In genomic region chr2:213187833-213188532, GRCh38 we compare ENCODE assay signal across 1 cellular context.
A peak's percentile ranks its signal among the peaks of the same experiment; 100 is the strongest.
TF ChIP-seq lines count a peak whose summit lies in the region.

No MANE protein-coding gene starts in this region.

TF ChIP-seq in H1, 55 proteins besides CTCF, POLR2A, EP300 and RAD21 (continued from another document):
- no peak for TF ChIP-seq CBX5 (IDR thresholded peaks at IDR 0.05; ENCODE audit: low read depth, low read length)
- TF ChIP-seq CHD2 (IDR thresholded peaks at IDR 0.05; ENCODE audit: low read length), result peak; percentile 26; the same call in 1 of the 2 replicates
- no peak for TF ChIP-seq SUZ12 (IDR thresholded peaks at IDR 0.05; ENCODE audit: low read length)
- no peak for TF ChIP-seq SP4 (IDR thresholded peaks at IDR 0.05; ENCODE audit: low read length)
- peak; percentile 61; the same call in 1 of the 2 replicates for TF ChIP-seq MAX (IDR thresholded peaks at IDR 0.05)
- TF ChIP-seq GTF2F1 (IDR thresholded peaks at IDR 0.05; ENCODE audit: borderline replicate concordance, low read depth, low read length), result no peak
- no peak for TF ChIP-seq POU5F1 (IDR thresholded peaks at IDR 0.05; ENCODE audit: low read depth, low read length)
- TF ChIP-seq JUND (IDR thresholded peaks at IDR 0.05; ENCODE audit: low read length), result peak; percentile 27
- peak in 1 of 2 experiments; percentile 65; a peak in 1 of 4 replicates for TF ChIP-seq SIN3A (conservative IDR thresholded peaks at IDR 0.05 in 1 of 2, IDR thresholded peaks at IDR 0.05 in 1 of 2; ENCODE audit: low read depth in 1 of 2, low read length in 2 of 2)
- 0 out of 2 replicates have a peak, but pooled peaks have one; percentile 9 for TF ChIP-seq CREB1 (IDR thresholded peaks at IDR 0.05)
- TF ChIP-seq HDAC2 (IDR thresholded peaks at IDR 0.05; ENCODE audit: borderline replicate concordance in 1 of 2, low read depth in 2 of 2, low read length in 2 of 2), result 0 out of 4 replicates have a peak, but pooled peaks of 1 of the 2 experiments have one; percentile 13
- TF ChIP-seq TCF12 (IDR thresholded peaks at IDR 0.05; ENCODE audit: low read depth, low read length), result 0 out of 2 replicates have a peak, but pooled peaks have one; percentile 56
- no peak for TF ChIP-seq USF2 (IDR thresholded peaks at IDR 0.05; ENCODE audit: low read length)
- peak; percentile 53 for TF ChIP-seq CHD7 (IDR thresholded peaks at IDR 0.05; ENCODE audit: insufficient replicate concordance, low read length)
- TF ChIP-seq POLR2AphosphoS5 (IDR thresholded peaks at IDR 0.05; ENCODE audit: low read depth, low read length), result no peak
- TF ChIP-seq JUN (IDR thresholded peaks at IDR 0.05; ENCODE audit: low read depth, low read length), result no peak
- peak; percentile 95 for TF ChIP-seq ASH2L (IDR thresholded peaks at IDR 0.05; ENCODE audit: low read length)
- TF ChIP-seq E2F6 (IDR thresholded peaks at IDR 0.05), result peak; percentile 32; the same call in 1 of the 2 replicates
- no peak for TF ChIP-seq GABPA (IDR thresholded peaks at IDR 0.05; ENCODE audit: borderline replicate concordance, insufficient read depth, low read length)
- TF ChIP-seq SAP30 (IDR thresholded peaks at IDR 0.05; ENCODE audit: insufficient read depth, insufficient replicate concordance, low read length), result no peak
- peak; percentile 84 for TF ChIP-seq NANOG (IDR thresholded peaks at IDR 0.05; ENCODE audit: insufficient read depth, low read depth, low read length, poor library complexity, severe bottlenecking)
- peak; percentile 85 for TF ChIP-seq ATF2 (IDR thresholded peaks at IDR 0.05; ENCODE audit: low read length)
- no peak for TF ChIP-seq BACH1 (IDR thresholded peaks at IDR 0.05; ENCODE audit: low read length)
- TF ChIP-seq SP1 (IDR thresholded peaks at IDR 0.05; ENCODE audit: low read depth, low read length), result peak; percentile 91
- TF ChIP-seq YY1 (IDR thresholded peaks at IDR 0.05; ENCODE audit: low read depth, low read length), result 0 out of 2 replicates have a peak, but pooled peaks have one; percentile 47
- TF ChIP-seq TEAD4 (IDR thresholded peaks at IDR 0.05; ENCODE audit: low read depth, low read length), result peak; percentile 100
- no peak for TF ChIP-seq BCL11A (IDR thresholded peaks at IDR 0.05; ENCODE audit: low read depth in 2 of 2, low read length in 2 of 2)
